10 cellular contexts compared by ENCODE assay signal in the genomic region with DNA sequence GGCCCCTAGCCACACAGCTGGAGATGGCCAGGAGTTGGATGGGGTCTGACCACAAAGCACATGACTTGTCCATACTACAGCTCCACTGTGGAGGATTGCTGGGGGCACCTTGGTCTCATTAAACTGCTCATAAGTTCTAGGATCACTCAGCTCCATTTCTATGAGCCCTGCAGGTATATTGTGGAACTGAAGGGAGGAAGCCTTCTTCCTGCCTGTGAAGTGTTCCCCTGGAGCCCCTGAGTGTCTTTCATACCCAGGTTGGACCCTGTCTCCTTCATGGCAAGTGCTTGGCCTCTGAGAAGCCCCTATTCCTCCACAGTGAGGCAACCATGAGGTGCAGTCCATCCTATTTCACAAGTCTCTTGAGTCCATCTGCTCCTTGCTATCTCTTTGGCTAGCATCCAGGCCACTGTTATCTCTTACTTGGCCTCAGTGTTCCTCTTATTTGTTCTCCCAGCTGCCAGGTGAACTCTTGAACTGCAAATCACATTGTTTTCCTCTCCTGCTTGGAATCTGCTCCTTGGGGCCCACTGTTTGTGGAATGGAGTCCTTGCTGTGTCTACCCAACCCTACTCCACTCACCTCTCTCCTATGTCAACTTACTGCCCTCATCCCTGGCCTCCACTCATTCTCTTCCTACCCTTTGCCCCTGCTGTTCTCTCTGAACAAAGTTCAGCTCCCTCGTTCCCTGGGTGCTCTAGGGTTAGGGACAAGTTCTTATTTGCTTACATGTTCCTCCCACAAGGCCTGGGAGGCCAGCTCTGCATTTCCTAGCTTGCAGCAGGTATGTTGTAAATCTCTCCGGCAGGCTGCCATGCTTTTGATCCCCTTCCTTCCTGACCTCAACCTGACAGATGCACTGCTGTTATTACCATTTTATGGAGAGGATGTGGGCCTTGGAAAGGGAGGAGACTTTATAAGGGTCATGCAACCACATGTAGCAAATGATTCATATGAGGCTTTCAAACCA. TPM values are rescaled to one million over a fixed set of nuclear protein-coding genes. Genes with fewer than 3 reads are reported as not detected.
DNase-seq lines count a peak whose midpoint lies in the region; ATAC-seq and TF ChIP-seq lines count a peak whose summit lies in the region.
"Had no signal": no experiment of that assay in that cellular context is flagged by ENCODE, and none has a peak within 500 bp of the region (broad histone marks: within the 10 kb centered on the region; RNA-seq: fewer than 3 reads in every experiment).

No MANE protein-coding gene starts in this region.

- peaks cover 0 to 54% (median 6%) of the 10 kb centered on the region in 4 donors for H3K4me1 ChIP-seq in Peyer's patch

- peaks cover 4% of the 10 kb centered on the region for H3K27me3 Mint-ChIP-seq in glutamatergic neuron (ENCODE audit: unreplicated experiment)
- no peaks in the 10 kb centered on the region for H3K27me3 Mint-ChIP-seq in activated T-cell treated with anti-CD3 and anti-CD28 coated beads, Interleukin-2, amount 50 U/mL, for 24 hours
- H3K27me3 Mint-ChIP-seq: activated naive CD4-positive, alpha-beta T cell treated with anti-CD3 and anti-CD28 coated beads, Interleukin-2, amount 50 U/mL, for 24 hours had no signal

- no peak overlapping the region for H3K4me3 Mint-ChIP-seq in glutamatergic neuron (ENCODE audit: unreplicated experiment)
- H3K4me3 Mint-ChIP-seq in activated T-cell treated with anti-CD3 and anti-CD28 coated beads, Interleukin-2, amount 50 U/mL, for 24 hours = no peak overlapping the region
- H3K4me3 Mint-ChIP-seq: activated naive CD4-positive, alpha-beta T cell treated with anti-CD3 and anti-CD28 coated beads, Interleukin-2, amount 50 U/mL, for 24 hours had no signal

- no peaks in the 10 kb centered on the region for H3K9me3 ChIP-seq in Peyer's patch

- no peak for TF ChIP-seq POLR2A in Peyer's patch (IDR thresholded peaks at IDR 0.05)

- no peak for ATAC-seq in HG02759 (IDR thresholded peaks at IDR 0.05; ENCODE audit: unreplicated experiment)

- no peaks in the 10 kb centered on the region for H3K27me3 ChIP-seq in Peyer's patch

- peaks cover 0 to 31% (median 0%) of the 10 kb centered on the region in 3 donors for H3K36me3 ChIP-seq in Peyer's patch

- H3K4me1 Mint-ChIP-seq in glutamatergic neuron (ENCODE audit: low read depth, unreplicated experiment) = no peaks in the 10 kb centered on the region
- peaks cover 14% of the 10 kb centered on the region for H3K4me1 Mint-ChIP-seq in activated T-cell treated with anti-CD3 and anti-CD28 coated beads, Interleukin-2, amount 50 U/mL, for 24 hours (ENCODE audit: low read depth)

- H3K27ac ChIP-seq in Peyer's patch = peak overlapping the region in 3 of 4 donors; percentile 71 to 91 (median 91)

- TF ChIP-seq CTCF in Peyer's patch (IDR thresholded peaks at IDR 0.05) = peak in 2 of 6 experiments; percentile 15 to 23
- TF ChIP-seq CTCF in glutamatergic neuron (IDR thresholded peaks at IDR 0.05; ENCODE audit: partially characterized antibody, unreplicated experiment) = no peak

- H3K9me3 Mint-ChIP-seq in glutamatergic neuron (ENCODE audit: unreplicated experiment) = peaks cover 2% of the 10 kb centered on the region
- no peaks in the 10 kb centered on the region for H3K9me3 Mint-ChIP-seq in activated T-cell treated with anti-CD3 and anti-CD28 coated beads, Interleukin-2, amount 50 U/mL, for 24 hours
- H3K9me3 Mint-ChIP-seq: activated naive CD4-positive, alpha-beta T cell treated with anti-CD3 and anti-CD28 coated beads, Interleukin-2, amount 50 U/mL, for 24 hours had no signal

- DNase-seq in G401 (ENCODE audit: low spot score) = peak; percentile 67
- DNase-seq in Peyer's patch = peak in 2 of 3 donors; percentile 84 to 85
- peak; percentile 20 for DNase-seq in glomerular visceral epithelial cell (ENCODE audit: extremely low spot score)
- peak; percentile 32 for DNase-seq in pulmonary artery endothelial cell (ENCODE audit: low read depth, low spot score)
- DNase-seq in glutamatergic neuron = no peak
- no peak for DNase-seq in activated T-cell treated with anti-CD3 and anti-CD28 coated beads, Interleukin-2, amount 50 U/mL, for 24 hours
- no peak for DNase-seq in AG08395 (ENCODE audit: low spot score)
- DNase-seq: NCI-H2227 treated with DMSO at 0.1 percent for 48 hours had no signal

- H3K27ac Mint-ChIP-seq in glutamatergic neuron (ENCODE audit: unreplicated experiment) = no peak overlapping the region
- no peak overlapping the region for H3K27ac Mint-ChIP-seq in activated T-cell treated with anti-CD3 and anti-CD28 coated beads, Interleukin-2, amount 50 U/mL, for 24 hours
- H3K27ac Mint-ChIP-seq: activated naive CD4-positive, alpha-beta T cell treated with anti-CD3 and anti-CD28 coated beads, Interleukin-2, amount 50 U/mL, for 24 hours had no signal

- H3K4me3 ChIP-seq in Peyer's patch = peak overlapping the region in 2 of 4 donors; percentile 49

- H3K36me3 Mint-ChIP-seq in glutamatergic neuron (ENCODE audit: unreplicated experiment) = no peaks in the 10 kb centered on the region
- no peaks in the 10 kb centered on the region for H3K36me3 Mint-ChIP-seq in activated T-cell treated with anti-CD3 and anti-CD28 coated beads, Interleukin-2, amount 50 U/mL, for 24 hours (ENCODE audit: low read depth)
- H3K36me3 Mint-ChIP-seq: activated naive CD4-positive, alpha-beta T cell treated with anti-CD3 and anti-CD28 coated beads, Interleukin-2, amount 50 U/mL, for 24 hours had no signal

- in situ Hi-C loops in G401 (cut with HindIII; ENCODE audit: low sequenced_read_pairs) = no loop called here

RNA-seq across cellular contexts. Expression of gene ACOX2, which starts 1.2 kb away (rescaled TPM):
- 16.1 and 25.4 TPM in 2 replicates for total RNA-seq in G401 (2014; rRNA removed; shearing (Covaris generic))
- total RNA-seq in Peyer's patch = 100 to 1,000 TPM in 3 of 4 donors, 10 to 100 TPM in 1; 54.5 to 162 (median 142) TPM
- 1.3 and 1.8 TPM in 2 replicates for total RNA-seq in pulmonary artery endothelial cell
- total RNA-seq in glutamatergic neuron (ENCODE audit: unreplicated experiment) = 0.59 TPM

RNA-seq across cellular contexts. Expression of gene FAM107A, which starts 41.4 kb away (rescaled TPM):
- total RNA-seq in G401 (2014; rRNA removed; shearing (Covaris generic)) = not detected in 2 replicates
- total RNA-seq in Peyer's patch (10 to 100 TPM; 11.0 to 93.3 (median 24.3) TPM), pulmonary artery endothelial cell (3.8 and 9.6 TPM in 2 replicates), glutamatergic neuron (ENCODE audit: unreplicated experiment) (not detected)

RNA-seq across cellular contexts. Expression of gene KCTD6, which starts 43.9 kb away (rescaled TPM):
- 15.1 and 17.5 TPM in 2 replicates for total RNA-seq in G401 (2014; rRNA removed; shearing (Covaris generic))
- total RNA-seq in Peyer's patch = 10 to 100 TPM; 10.3 to 14.9 (median 11.9) TPM
- total RNA-seq in pulmonary artery endothelial cell = 5.7 and 8.4 TPM in 2 replicates
- total RNA-seq in glutamatergic neuron (ENCODE audit: unreplicated experiment) = 21.1 TPM

Comparison
In these comparisons a context has a peak if more than half of its experiments do, and no peak if none do; other contexts are left out.
1. DNase-seq: peak in G401 (single experiment), Peyer's patch (2 of 3), glomerular visceral epithelial cell (single experiment) and pulmonary artery endothelial cell (single experiment); none in glutamatergic neuron (single experiment), activated T-cell treated with anti-CD3 and anti-CD28 coated beads, Interleukin-2, amount 50 U/mL, for 24 hours (single experiment) and AG08395 (single experiment).